Comparison of ENCODE assay signal across 8 cellular contexts in genomic region chr13:27270594-27271520, GRCh38. TPM values are rescaled to one million over a fixed set of nuclear protein-coding genes. Genes with fewer than 3 reads are reported as not detected.
DNase-seq lines count a peak whose midpoint lies in the region; ATAC-seq and TF ChIP-seq lines count a peak whose summit lies in the region.

Gene RASL11A, plus strand, starts transcription at chr13:27270830. Its CDS starts 115 bp downstream, at chr13:27270945.

- peak; percentile 19; the same call in 1 of the 2 replicates for TF ChIP-seq RAD21 in Ishikawa (IDR thresholded peaks at IDR 0.05; ENCODE audit: low read depth)

- H3K4me1 ChIP-seq in ES-I3 (ENCODE audit: insufficient read depth, low read length) (no peaks in the 10 kb centered on the region), thoracic aorta (ENCODE audit: control insufficient read depth in 1 of 2, low read depth in 2 of 2) (peaks cover 14 to 34% of the 10 kb centered on the region in 2 donors)

- H3K9me3 Mint-ChIP-seq in activated naive CD8-positive, alpha-beta T cell treated with anti-CD3 and anti-CD28 coated beads for 36 hours, result no peaks in the 10 kb centered on the region
- H3K9me3 Mint-ChIP-seq in glutamatergic neuron (ENCODE audit: unreplicated experiment) (no peaks in the 10 kb centered on the region), osteocyte (ENCODE audit: unreplicated experiment) (no peaks in the 10 kb centered on the region)

- peaks cover 6% of the 10 kb centered on the region for H3K4me1 Mint-ChIP-seq in activated naive CD8-positive, alpha-beta T cell treated with anti-CD3 and anti-CD28 coated beads for 36 hours
- peaks cover 6% of the 10 kb centered on the region for H3K4me1 Mint-ChIP-seq in glutamatergic neuron (ENCODE audit: low read depth, unreplicated experiment)
- peaks cover 39% of the 10 kb centered on the region for H3K4me1 Mint-ChIP-seq in osteocyte (ENCODE audit: unreplicated experiment)

- peak within 1 kb of the TSS; percentile 84 to 90 for H3K27ac ChIP-seq in thoracic aorta

- DNase-seq in SK-N-DZ (ENCODE audit: low spot score), result peak; percentile 87
- peak; percentile 79 for DNase-seq in activated naive CD8-positive, alpha-beta T cell treated with anti-CD3 and anti-CD28 coated beads for 36 hours
- peak; percentile 89 for DNase-seq in glutamatergic neuron
- DNase-seq in osteocyte (ENCODE audit: extremely low spot score, unreplicated experiment), result peak; percentile 93
- peak; percentile 44 for DNase-seq in thoracic aorta (ENCODE audit: low spot score)

- no peaks in the 10 kb centered on the region for H3K27me3 ChIP-seq in thoracic aorta (replicated peaks; ENCODE audit: insufficient read depth)

- TF ChIP-seq CTCF in glutamatergic neuron (IDR thresholded peaks at IDR 0.05; ENCODE audit: partially characterized antibody, unreplicated experiment) (peak; percentile 99), osteocyte (IDR thresholded peaks at IDR 0.05) (peak; percentile 99), thoracic aorta (IDR thresholded peaks at IDR 0.05) (peak; percentile 94)

- peak within 1 kb of the TSS; percentile 91 for H3K4me3 ChIP-seq in thoracic aorta

- no peaks in the 10 kb centered on the region for H3K36me3 ChIP-seq in ES-I3 (ENCODE audit: insufficient read depth, low read length)
- H3K36me3 ChIP-seq in thoracic aorta, result no peaks in the 10 kb centered on the region

- ATAC-seq in GM21529 (IDR thresholded peaks at IDR 0.05; ENCODE audit: unreplicated experiment) (peak; percentile 86), thoracic aorta (ENCODE audit: insufficient number of reproducible peaks, low FRiP score, low read depth) (peak; percentile 72)

- H3K36me3 Mint-ChIP-seq in activated naive CD8-positive, alpha-beta T cell treated with anti-CD3 and anti-CD28 coated beads for 36 hours, result no peaks in the 10 kb centered on the region
- H3K36me3 Mint-ChIP-seq in glutamatergic neuron (ENCODE audit: unreplicated experiment), result no peaks in the 10 kb centered on the region
- H3K36me3 Mint-ChIP-seq in osteocyte (ENCODE audit: unreplicated experiment), result no peaks in the 10 kb centered on the region

- peak within 1 kb of the TSS; percentile 81 for H3K4me3 Mint-ChIP-seq in activated naive CD8-positive, alpha-beta T cell treated with anti-CD3 and anti-CD28 coated beads for 36 hours
- H3K4me3 Mint-ChIP-seq in glutamatergic neuron (ENCODE audit: unreplicated experiment) (peak within 1 kb of the TSS; percentile 94), osteocyte (ENCODE audit: unreplicated experiment) (peak within 1 kb of the TSS; percentile 87)

- no peaks in the 10 kb centered on the region for H3K27me3 Mint-ChIP-seq in activated naive CD8-positive, alpha-beta T cell treated with anti-CD3 and anti-CD28 coated beads for 36 hours
- H3K27me3 Mint-ChIP-seq in glutamatergic neuron (ENCODE audit: unreplicated experiment) (peaks cover 6% of the 10 kb centered on the region), osteocyte (ENCODE audit: unreplicated experiment) (peaks cover 5% of the 10 kb centered on the region)

- no peak within 1 kb of the TSS for H3K27ac Mint-ChIP-seq in activated naive CD8-positive, alpha-beta T cell treated with anti-CD3 and anti-CD28 coated beads for 36 hours
- H3K27ac Mint-ChIP-seq in glutamatergic neuron (ENCODE audit: unreplicated experiment), result peak within 1 kb of the TSS; percentile 85
- peak within 1 kb of the TSS; percentile 86 for H3K27ac Mint-ChIP-seq in osteocyte (ENCODE audit: unreplicated experiment)

- no peak for TF ChIP-seq EP300 in Ishikawa (IDR thresholded peaks at IDR 0.05; ENCODE audit: borderline replicate concordance)

- peak within 1 kb of the TSS; percentile 88 for H3K9ac ChIP-seq in ES-I3 (ENCODE audit: low read depth, low read length)

- H3K9me3 ChIP-seq in ES-I3 (ENCODE audit: control insufficient read depth, insufficient read depth, low read length), result no peaks in the 10 kb centered on the region
- no peaks in the 10 kb centered on the region for H3K9me3 ChIP-seq in thoracic aorta

TF ChIP-seq in Ishikawa, 13 proteins besides CTCF, POLR2A, EP300 and RAD21:
- TF ChIP-seq TAF1 (IDR thresholded peaks at IDR 0.05; ENCODE audit: low read depth) (peak; percentile 26; the same call in 1 of the 2 replicates), NFIC (IDR thresholded peaks at IDR 0.05) (no peak), EGR1 (IDR thresholded peaks at IDR 0.05) (no peak), FOXM1 (IDR thresholded peaks at IDR 0.05; ENCODE audit: borderline replicate concordance, low read depth) (no peak), TCF12 (IDR thresholded peaks at IDR 0.05; ENCODE audit: low read depth) (no peak), ZBTB7A (IDR thresholded peaks at IDR 0.05; ENCODE audit: low read depth) (peak; percentile 97), YY1 (IDR thresholded peaks at IDR 0.05; ENCODE audit: low read depth) (no peak), MAX (IDR thresholded peaks at IDR 0.05) (peak; percentile 78), CREB1 (IDR thresholded peaks at IDR 0.05; ENCODE audit: low read depth) (no peak), REST (IDR thresholded peaks at IDR 0.05; ENCODE audit: low read depth) (no peak), CEBPB (IDR thresholded peaks at IDR 0.05) (no peak), TEAD4 (IDR thresholded peaks at IDR 0.05) (no peak), USF1 (IDR thresholded peaks at IDR 0.05) (no peak; the same call in 1 of the 2 replicates)

RNA-seq across cellular contexts. Expression of gene RASL11A, which starts in this region (rescaled TPM):
- polyA plus RNA-seq in SK-N-DZ (2014; cell fraction: cytosol; rRNA removed), result 9.6 and 13.2 TPM in 2 replicates
- polyA plus RNA-seq in SK-N-DZ (2014; cell fraction: nucleus; rRNA removed), result 6.0 and 6.5 TPM in 2 replicates
- total RNA-seq in activated naive CD8-positive, alpha-beta T cell treated with anti-CD3 and anti-CD28 coated beads for 36 hours, result 1 to 10 TPM; 2.0 to 3.0 TPM
- total RNA-seq in glutamatergic neuron (ENCODE audit: unreplicated experiment) (1.8 TPM), osteocyte (4.6 and 5.3 TPM in 2 replicates), thoracic aorta (10 to 100 TPM; 57.6 to 81.6 TPM)

Comparison
In these comparisons a context has a peak if more than half of its experiments do, and no peak if none do; other contexts are left out.
1. Peak in every context shown above with its lines: DNase-seq, ATAC-seq, H3K4me3 ChIP-seq and H3K27ac ChIP-seq.